10 cellular contexts compared by ENCODE assay signal in the genomic region with DNA sequence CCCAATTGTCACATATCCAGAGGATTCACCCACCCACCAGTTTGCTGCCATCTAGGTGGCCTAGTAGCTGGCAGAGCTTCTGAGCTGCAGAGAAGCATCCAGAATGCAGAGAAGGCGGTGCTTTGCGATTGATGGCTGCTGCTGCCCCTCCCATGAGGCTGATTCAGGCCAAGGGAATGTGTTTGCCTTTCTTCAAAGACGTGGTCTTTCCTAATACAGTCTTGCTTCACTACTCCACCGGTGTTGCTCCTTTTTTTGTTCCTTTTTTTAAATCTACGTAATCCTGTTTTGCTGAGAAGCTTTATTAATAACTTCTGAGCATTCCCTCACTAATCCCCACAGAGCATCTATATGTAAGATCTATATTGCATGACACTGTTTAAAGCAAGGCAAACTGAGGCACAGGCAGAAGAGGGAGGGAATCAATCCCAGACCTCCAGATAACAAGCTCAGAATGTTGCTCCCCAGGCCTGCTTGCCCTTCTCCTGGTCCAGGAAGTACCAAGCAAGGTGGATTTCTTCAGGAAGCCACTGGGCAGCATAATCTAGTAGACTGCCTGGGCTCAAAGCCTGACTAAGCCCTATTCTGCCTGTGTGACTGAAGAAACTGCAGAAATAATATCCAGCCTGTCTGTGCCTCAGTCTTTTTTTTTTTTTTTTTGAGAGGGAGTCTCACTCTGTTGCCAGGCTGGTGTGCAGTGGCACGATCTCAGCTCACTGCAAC.
DNase-seq lines count a peak whose midpoint lies in the region; ATAC-seq, FAIRE-seq and TF ChIP-seq lines count a peak whose summit lies in the region.
"Had no signal": no experiment of that assay in that cellular context is flagged by ENCODE, and none has a peak within 500 bp of the region (broad histone marks: within the 10 kb centered on the region; RNA-seq: fewer than 3 reads in every experiment).

No MANE protein-coding gene starts in this region.

- H3K4me2 ChIP-seq in astrocyte (ENCODE audit: low read length), result peak overlapping the region; percentile 77
- H3K4me2 ChIP-seq in HepG2 (ENCODE audit: low read depth, low read length), result no peak overlapping the region

- no TSS peak for BruUV-seq in HepG2 (replicated peaks; lab: Mats Ljungman, UMichigan)

- H3K36me3 Mint-ChIP-seq in astrocyte (ENCODE audit: low read depth, unreplicated experiment), result no peaks in the 10 kb centered on the region

- H3K36me3 ChIP-seq in HUES48 (ENCODE audit: control insufficient read depth, insufficient read depth, low read length) (no peaks in the 10 kb centered on the region), astrocyte (ENCODE audit: insufficient read depth, low read length) (no peaks in the 10 kb centered on the region), HepG2 (replicated peaks in 1 of 2; ENCODE audit: control insufficient read depth in 1 of 2, insufficient read depth in 2 of 2, low read length in 2 of 2) (no peaks in the 10 kb centered on the region)

- FAIRE-seq in astrocyte (lab: Jason Lieb, UNC) (no peak), HepG2 (lab: Jason Lieb, UNC) (no peak)
- FAIRE-seq: endothelial cell of umbilical vein had no signal

- TF ChIP-seq RAD21 in HepG2 (CRISPR knock-in tag; IDR thresholded peaks at IDR 0.05), result no peak

- H3K27me3 Mint-ChIP-seq in astrocyte (ENCODE audit: low read depth, unreplicated experiment), result no peaks in the 10 kb centered on the region

- WGBS in HepG2 (ENCODE audit: low lambda C conversion rate), result 5% methylated on average over 5 of the region's 6 CpGs

- H3K4me3 ChIP-seq in HUES48 (ENCODE audit: low read depth, low read length), result no peak overlapping the region
- H3K4me3 ChIP-seq in astrocyte (ENCODE audit: insufficient read depth, low read depth, low read length), result no peak overlapping the region
- no peak overlapping the region for H3K4me3 ChIP-seq in HepG2 (replicated peaks in 1 of 3; ENCODE audit: insufficient read depth in 1 of 3, low read depth in 2 of 3, low read length in 3 of 3)

- in situ Hi-C loops in HepG2 (cut with HindIII; ENCODE audit: extremely low pct_ligation_motif_present, low pct_unique_long_range_greater_than_20kb), result no loop called here

- H4K20me1 ChIP-seq in astrocyte (ENCODE audit: insufficient read depth, low read length), result peaks cover 2% of the 10 kb centered on the region
- no peaks in the 10 kb centered on the region for H4K20me1 ChIP-seq in HepG2 (ENCODE audit: insufficient read depth, low read length)

- CTCF ChIA-PET in HepG2 (lab: Yijun Ruan, JAX; ENCODE audit: low intra/inter-chr PET ratio, low total read pairs), result no interaction called here

- H3K79me2 ChIP-seq in astrocyte (ENCODE audit: insufficient read depth, low read length) (no peaks in the 10 kb centered on the region), HepG2 (ENCODE audit: insufficient read depth, low read length) (no peaks in the 10 kb centered on the region)

- POLR2A ChIA-PET in HepG2 (lab: Yijun Ruan, JAX), result no interaction called here

- ATAC-seq in HepG2 (peak; percentile 67; the same call in 2 of the 3 replicates), HG02763 (IDR thresholded peaks at IDR 0.05; ENCODE audit: unreplicated experiment) (no peak), GM21390 (IDR thresholded peaks at IDR 0.05; ENCODE audit: unreplicated experiment) (no peak)

- TF ChIP-seq CTCF in astrocyte (IDR thresholded peaks at IDR 0.05; ENCODE audit: insufficient read depth, low read depth, low read length), result no peak
- TF ChIP-seq CTCF in HepG2 (CRISPR knock-in tag; IDR thresholded peaks at IDR 0.05), result no peak

- H3K4me1 Mint-ChIP-seq in astrocyte (ENCODE audit: low read depth, unreplicated experiment), result peaks cover 31% of the 10 kb centered on the region

- no peaks in the 10 kb centered on the region for H3K9me3 ChIP-seq in HUES48 (ENCODE audit: control insufficient read depth, insufficient read depth, low read length)
- H3K9me3 ChIP-seq in astrocyte (ENCODE audit: insufficient read depth, low read depth, low read length), result no peaks in the 10 kb centered on the region
- H3K9me3 ChIP-seq in HepG2 (ENCODE audit: low read length), result no peaks in the 10 kb centered on the region

- H3K9ac ChIP-seq in HUES48 (ENCODE audit: low read depth, low read length) (no peak overlapping the region), astrocyte (ENCODE audit: low read length) (no peak overlapping the region), HepG2 (ENCODE audit: insufficient read depth, low read depth, low read length) (no peak overlapping the region)

- H2AFZ ChIP-seq in astrocyte (ENCODE audit: low read depth, low read length), result peak overlapping the region; percentile 72
- H2AFZ ChIP-seq in HepG2 (ENCODE audit: low read length), result no peak overlapping the region

- H3K27me3 ChIP-seq in HUES48 (ENCODE audit: control insufficient read depth, insufficient read depth, low read length) (no peaks in the 10 kb centered on the region), astrocyte (ENCODE audit: insufficient read depth, low read length) (no peaks in the 10 kb centered on the region), HepG2 (ENCODE audit: control insufficient read depth in 1 of 2, insufficient read depth in 2 of 2, low read length in 2 of 2) (no peaks in the 10 kb centered on the region)

- intact Hi-C loops in HepG2 (cut with micrococcal nuclease; ENCODE audit: unreplicated experiment), result no loop called here

- peak; percentile 92 for DNase-seq in A172 (ENCODE audit: low spot score)
- peak; percentile 86 for DNase-seq in astrocyte (ENCODE audit: low read depth)
- peak; percentile 23 for DNase-seq in HepG2 (ENCODE audit: low spot score)
- no peak for DNase-seq in NCI-H82 treated with DMSO at 0.1 percent for 48 hours (lab: John Stamatoyannopoulos, UW; ENCODE audit: unreplicated experiment)
- DNase-seq in substantia nigra (lab: John Stamatoyannopoulos, UW), result no peak

- no peak for TF ChIP-seq POLR2A in HepG2 (IDR thresholded peaks at IDR 0.05; ENCODE audit: insufficient read depth in 1 of 2, low read depth in 2 of 2, low read length in 2 of 2)

- peak overlapping the region; percentile 37 for H3K4me3 Mint-ChIP-seq in astrocyte (ENCODE audit: unreplicated experiment)

- peak overlapping the region; percentile 90 for H3K27ac Mint-ChIP-seq in astrocyte (ENCODE audit: unreplicated experiment)

- H3K9me3 Mint-ChIP-seq in astrocyte (ENCODE audit: unreplicated experiment), result no peaks in the 10 kb centered on the region

- H3K27ac ChIP-seq in HUES48 (ENCODE audit: low read depth, low read length) (peak overlapping the region; percentile 80), astrocyte (ENCODE audit: low read depth, low read length) (peak overlapping the region; percentile 56), HepG2 (ENCODE audit: extremely low read length, insufficient read depth, low read length) (no peak overlapping the region), substantia nigra (ENCODE audit: low read depth, low read length, poor library complexity, severe bottlenecking) (no peak overlapping the region)
- H3K27ac ChIP-seq: C4-2B had no signal

- TF ChIP-seq EP300 in HepG2 (IDR thresholded peaks at IDR 0.05; ENCODE audit: low read depth in 2 of 2, low read length in 2 of 2), result no peak
- no peak for TF ChIP-seq EP300 in HepG2 (CRISPR knock-in tag; IDR thresholded peaks at IDR 0.05; ENCODE audit: borderline replicate concordance)

- peaks cover 31% of the 10 kb centered on the region for H3K4me1 ChIP-seq in HUES48 (ENCODE audit: control insufficient read depth, insufficient read depth, low read length)
- H3K4me1 ChIP-seq in astrocyte (ENCODE audit: insufficient read depth, low read length), result peaks cover 23% of the 10 kb centered on the region
- no peaks in the 10 kb centered on the region for H3K4me1 ChIP-seq in HepG2 (ENCODE audit: insufficient read depth, low read length)

TF ChIP-seq in HepG2, 621 proteins besides CTCF, POLR2A, EP300 and RAD21 (continues in another document):
- no peak for TF ChIP-seq ISL2 (CRISPR knock-in tag; IDR thresholded peaks at IDR 0.05)
- TF ChIP-seq, protein P1, sequence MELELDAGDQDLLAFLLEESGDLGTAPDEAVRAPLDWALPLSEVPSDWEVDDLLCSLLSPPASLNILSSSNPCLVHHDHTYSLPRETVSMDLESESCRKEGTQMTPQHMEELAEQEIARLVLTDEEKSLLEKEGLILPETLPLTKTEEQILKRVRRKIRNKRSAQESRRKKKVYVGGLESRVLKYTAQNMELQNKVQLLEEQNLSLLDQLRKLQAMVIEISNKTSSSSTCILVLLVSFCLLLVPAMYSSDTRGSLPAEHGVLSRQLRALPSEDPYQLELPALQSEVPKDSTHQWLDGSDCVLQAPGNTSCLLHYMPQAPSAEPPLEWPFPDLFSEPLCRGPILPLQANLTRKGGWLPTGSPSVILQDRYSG (CRISPR knock-in tag; IDR thresholded peaks at IDR 0.05), result no peak
- TF ChIP-seq, protein P2, sequence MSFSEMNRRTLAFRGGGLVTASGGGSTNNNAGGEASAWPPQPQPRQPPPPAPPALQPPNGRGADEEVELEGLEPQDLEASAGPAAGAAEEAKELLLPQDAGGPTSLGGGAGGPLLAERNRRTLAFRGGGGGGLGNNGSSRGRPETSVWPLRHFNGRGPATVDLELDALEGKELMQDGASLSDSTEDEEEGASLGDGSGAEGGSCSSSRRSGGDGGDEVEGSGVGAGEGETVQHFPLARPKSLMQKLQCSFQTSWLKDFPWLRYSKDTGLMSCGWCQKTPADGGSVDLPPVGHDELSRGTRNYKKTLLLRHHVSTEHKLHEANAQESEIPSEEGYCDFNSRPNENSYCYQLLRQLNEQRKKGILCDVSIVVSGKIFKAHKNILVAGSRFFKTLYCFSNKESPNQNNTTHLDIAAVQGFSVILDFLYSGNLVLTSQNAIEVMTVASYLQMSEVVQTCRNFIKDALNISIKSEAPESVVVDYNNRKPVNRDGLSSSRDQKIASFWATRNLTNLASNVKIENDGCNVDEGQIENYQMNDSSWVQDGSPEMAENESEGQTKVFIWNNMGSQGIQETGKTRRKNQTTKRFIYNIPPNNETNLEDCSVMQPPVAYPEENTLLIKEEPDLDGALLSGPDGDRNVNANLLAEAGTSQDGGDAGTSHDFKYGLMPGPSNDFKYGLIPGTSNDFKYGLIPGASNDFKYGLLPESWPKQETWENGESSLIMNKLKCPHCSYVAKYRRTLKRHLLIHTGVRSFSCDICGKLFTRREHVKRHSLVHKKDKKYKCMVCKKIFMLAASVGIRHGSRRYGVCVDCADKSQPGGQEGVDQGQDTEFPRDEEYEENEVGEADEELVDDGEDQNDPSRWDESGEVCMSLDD (CRISPR knock-in tag; IDR thresholded peaks at IDR 0.05; ENCODE audit: borderline replicate concordance), result no peak
- TF ChIP-seq, protein P3, sequence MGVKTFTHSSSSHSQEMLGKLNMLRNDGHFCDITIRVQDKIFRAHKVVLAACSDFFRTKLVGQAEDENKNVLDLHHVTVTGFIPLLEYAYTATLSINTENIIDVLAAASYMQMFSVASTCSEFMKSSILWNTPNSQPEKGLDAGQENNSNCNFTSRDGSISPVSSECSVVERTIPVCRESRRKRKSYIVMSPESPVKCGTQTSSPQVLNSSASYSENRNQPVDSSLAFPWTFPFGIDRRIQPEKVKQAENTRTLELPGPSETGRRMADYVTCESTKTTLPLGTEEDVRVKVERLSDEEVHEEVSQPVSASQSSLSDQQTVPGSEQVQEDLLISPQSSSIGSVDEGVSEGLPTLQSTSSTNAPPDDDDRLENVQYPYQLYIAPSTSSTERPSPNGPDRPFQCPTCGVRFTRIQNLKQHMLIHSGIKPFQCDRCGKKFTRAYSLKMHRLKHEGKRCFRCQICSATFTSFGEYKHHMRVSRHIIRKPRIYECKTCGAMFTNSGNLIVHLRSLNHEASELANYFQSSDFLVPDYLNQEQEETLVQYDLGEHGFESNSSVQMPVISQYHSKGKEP (CRISPR knock-in tag; IDR thresholded peaks at IDR 0.05), result no peak

Comparison
In these comparisons a context has a peak if more than half of its experiments do, and no peak if none do; other contexts are left out.
1. DNase-seq: peak in A172 (single experiment), astrocyte (single experiment) and HepG2 (single experiment); none in NCI-H82 treated with DMSO at 0.1 percent for 48 hours (single experiment) and substantia nigra (0 of 49).
2. H3K27ac ChIP-seq: peak in HUES48 (single experiment) and astrocyte (single experiment); none in HepG2 (single experiment) and substantia nigra (single experiment).